1 cellular context compared by ENCODE assay signal in the genomic region with DNA sequence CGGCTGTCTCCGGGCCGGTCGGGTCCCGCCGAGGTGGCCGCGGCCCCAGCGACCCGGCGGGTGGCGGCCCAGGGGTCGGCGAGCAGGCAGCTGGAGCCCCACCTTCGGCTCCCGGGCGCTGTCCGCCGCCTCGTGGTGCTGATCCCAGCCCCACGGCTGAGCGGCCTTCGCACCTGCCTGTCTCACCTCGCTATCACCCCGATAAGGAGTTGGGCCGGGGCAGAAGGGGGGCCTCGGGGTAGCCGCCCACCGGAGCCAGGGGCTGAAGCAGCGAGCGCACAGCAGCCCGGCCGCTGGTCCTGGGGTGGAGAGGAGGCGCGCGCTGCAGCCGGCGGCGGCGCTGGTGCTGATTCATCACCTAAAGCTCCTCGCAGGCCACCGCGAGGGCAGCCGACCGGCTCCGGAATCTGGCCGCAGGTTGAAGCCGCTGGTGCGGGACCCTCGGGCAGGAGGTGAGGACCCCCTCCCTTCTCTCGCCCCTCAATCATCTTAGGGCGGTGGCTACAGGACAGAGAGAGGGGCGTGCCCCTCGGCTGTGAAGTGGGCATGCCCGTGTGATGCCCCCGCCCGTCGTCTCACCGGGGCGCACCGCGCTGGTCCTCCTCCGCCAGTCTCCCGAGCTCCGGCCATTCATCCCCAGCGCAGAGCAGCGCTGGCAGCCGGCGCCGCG.
TF ChIP-seq lines count a peak whose summit lies in the region.

No MANE protein-coding gene starts in this region.

TF ChIP-seq in HepG2, 621 proteins besides CTCF, POLR2A, EP300 and RAD21 (continued from another document and continues in another):
- TF ChIP-seq SP140L (CRISPR knock-in tag; IDR thresholded peaks at IDR 0.05; ENCODE audit: borderline replicate concordance) (0 out of 2 replicates have a peak, but pooled peaks have one; percentile 78), SRSF9 (IDR thresholded peaks at IDR 0.05; ENCODE audit: borderline replicate concordance, insufficient read depth, low read depth, low read length, poor library complexity, severe bottlenecking) (no peak), ZNF382 (CRISPR knock-in tag; IDR thresholded peaks at IDR 0.05; ENCODE audit: borderline replicate concordance) (no peak), SATB2 (CRISPR knock-in tag; IDR thresholded peaks at IDR 0.05) (peak; percentile 86), ZNF232 (CRISPR knock-in tag; IDR thresholded peaks at IDR 0.05; ENCODE audit: borderline replicate concordance) (peak; percentile 92; the same call in 1 of the 2 replicates), ZNF790 (CRISPR knock-in tag; IDR thresholded peaks at IDR 0.05; ENCODE audit: borderline replicate concordance) (peak; percentile 93; the same call in 1 of the 2 replicates), HOXD1 (CRISPR knock-in tag; IDR thresholded peaks at IDR 0.05) (0 out of 2 replicates have a peak, but pooled peaks have one; percentile 62), NAIF1 (CRISPR knock-in tag; IDR thresholded peaks at IDR 0.05; ENCODE audit: borderline replicate concordance) (no peak; the same call in 1 of the 2 replicates), RFXANK (CRISPR knock-in tag; IDR thresholded peaks at IDR 0.05) (0 out of 2 replicates have a peak, but pooled peaks have one; percentile 77), MIXL1 (CRISPR knock-in tag; IDR thresholded peaks at IDR 0.05) (0 out of 2 replicates have a peak, but pooled peaks have one; percentile 17), EZH2 (conservative IDR thresholded peaks at IDR 0.05; ENCODE audit: low read depth, low read length) (no peak), GLMP (CRISPR knock-in tag; IDR thresholded peaks at IDR 0.05; ENCODE audit: borderline replicate concordance) (no peak), HNRNPL (IDR thresholded peaks at IDR 0.05; ENCODE audit: low read depth, low read length) (no peak), ZNF251 (CRISPR knock-in tag; IDR thresholded peaks at IDR 0.05) (no peak), ZNF34 (CRISPR knock-in tag; IDR thresholded peaks at IDR 0.05; ENCODE audit: borderline replicate concordance) (0 out of 2 replicates have a peak, but pooled peaks have one; percentile 20), MAFF (IDR thresholded peaks at IDR 0.05; ENCODE audit: low read depth, low read length) (peak; percentile 0; the same call in 1 of the 2 replicates), ZNF138 (CRISPR knock-in tag; IDR thresholded peaks at IDR 0.05; ENCODE audit: low read depth) (peak; percentile 91), ZNF552 (CRISPR knock-in tag; IDR thresholded peaks at IDR 0.05; ENCODE audit: borderline replicate concordance) (peak; percentile 87; the same call in 1 of the 2 replicates), SALL1 (CRISPR knock-in tag; IDR thresholded peaks at IDR 0.05) (peak; percentile 95), ASH2L (IDR thresholded peaks at IDR 0.05; ENCODE audit: insufficient read length, low read depth, low read length) (no peak), GRHL1 (CRISPR knock-in tag; conservative IDR thresholded peaks at IDR 0.05) (no peak), ZSCAN12 (CRISPR knock-in tag; IDR thresholded peaks at IDR 0.05) (peak; percentile 89), GTF2F1 (IDR thresholded peaks at IDR 0.05; ENCODE audit: low read length) (no peak), SSRP1 (CRISPR knock-in tag; IDR thresholded peaks at IDR 0.05) (no peak), MAF1 (CRISPR knock-in tag; IDR thresholded peaks at IDR 0.05; ENCODE audit: borderline replicate concordance) (0 out of 2 replicates have a peak, but pooled peaks have one; percentile 63), ZNF816 (CRISPR knock-in tag; IDR thresholded peaks at IDR 0.05; ENCODE audit: borderline replicate concordance) (no peak), ZNF180 (CRISPR knock-in tag; IDR thresholded peaks at IDR 0.05; ENCODE audit: borderline replicate concordance, low read depth) (no peak), KDM3A (CRISPR knock-in tag; IDR thresholded peaks at IDR 0.05; ENCODE audit: low read depth) (no peak), ZNF30 (CRISPR knock-in tag; IDR thresholded peaks at IDR 0.05) (peak; percentile 81; the same call in 1 of the 2 replicates), ZNF644 (CRISPR knock-in tag; IDR thresholded peaks at IDR 0.05; ENCODE audit: low read depth) (no peak), ZNF451 (CRISPR knock-in tag; IDR thresholded peaks at IDR 0.05) (peak; percentile 56; the same call in 1 of the 2 replicates), ZNF713 (CRISPR knock-in tag; IDR thresholded peaks at IDR 0.05) (no peak), KLF11 (CRISPR knock-in tag; IDR thresholded peaks at IDR 0.05) (0 out of 2 replicates have a peak, but pooled peaks have one; percentile 62), SMC3 (IDR thresholded peaks at IDR 0.05; ENCODE audit: low read length) (no peak), ZNF724P (CRISPR knock-in tag; IDR thresholded peaks at IDR 0.05; ENCODE audit: borderline replicate concordance) (peak; percentile 62; the same call in 1 of the 2 replicates), XBP1 (CRISPR knock-in tag; IDR thresholded peaks at IDR 0.05) (peak; percentile 68; the same call in 1 of the 2 replicates), ZNF224 (CRISPR knock-in tag; IDR thresholded peaks at IDR 0.05) (no peak), ZSCAN25 (CRISPR knock-in tag; IDR thresholded peaks at IDR 0.05) (peak; percentile 65; the same call in 1 of the 2 replicates), SP5 (CRISPR knock-in tag; IDR thresholded peaks at IDR 0.05; ENCODE audit: borderline replicate concordance, low read depth) (no peak), ZNF574 (CRISPR knock-in tag; IDR thresholded peaks at IDR 0.05) (peak; percentile 79)
- TF ChIP-seq, protein P1, sequence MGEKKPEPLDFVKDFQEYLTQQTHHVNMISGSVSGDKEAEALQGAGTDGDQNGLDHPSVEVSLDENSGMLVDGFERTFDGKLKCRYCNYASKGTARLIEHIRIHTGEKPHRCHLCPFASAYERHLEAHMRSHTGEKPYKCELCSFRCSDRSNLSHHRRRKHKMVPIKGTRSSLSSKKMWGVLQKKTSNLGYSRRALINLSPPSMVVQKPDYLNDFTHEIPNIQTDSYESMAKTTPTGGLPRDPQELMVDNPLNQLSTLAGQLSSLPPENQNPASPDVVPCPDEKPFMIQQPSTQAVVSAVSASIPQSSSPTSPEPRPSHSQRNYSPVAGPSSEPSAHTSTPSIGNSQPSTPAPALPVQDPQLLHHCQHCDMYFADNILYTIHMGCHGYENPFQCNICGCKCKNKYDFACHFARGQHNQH (CRISPR knock-in tag; IDR thresholded peaks at IDR 0.05) = peak; percentile 75; the same call in 1 of the 2 replicates
- TF ChIP-seq, protein P2, sequence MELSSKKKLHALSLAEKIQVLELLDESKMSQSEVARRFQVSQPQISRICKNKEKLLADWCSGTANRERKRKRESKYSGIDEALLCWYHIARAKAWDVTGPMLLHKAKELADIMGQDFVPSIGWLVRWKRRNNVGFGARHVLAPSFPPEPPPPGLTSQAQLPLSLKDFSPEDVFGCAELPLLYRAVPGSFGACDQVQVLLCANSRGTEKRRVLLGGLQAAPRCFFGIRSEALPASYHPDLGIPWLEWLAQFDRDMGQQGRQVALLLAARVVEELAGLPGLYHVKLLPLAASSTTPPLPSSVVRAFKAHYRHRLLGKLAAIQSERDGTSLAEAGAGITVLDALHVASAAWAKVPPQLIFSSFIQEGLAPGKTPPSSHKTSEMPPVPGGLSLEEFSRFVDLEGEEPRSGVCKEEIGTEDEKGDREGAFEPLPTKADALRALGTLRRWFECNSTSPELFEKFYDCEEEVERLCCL (CRISPR knock-in tag; IDR thresholded peaks at IDR 0.05; ENCODE audit: borderline replicate concordance) = 0 out of 2 replicates have a peak, but pooled peaks have one; percentile 46
- TF ChIP-seq, protein P3, sequence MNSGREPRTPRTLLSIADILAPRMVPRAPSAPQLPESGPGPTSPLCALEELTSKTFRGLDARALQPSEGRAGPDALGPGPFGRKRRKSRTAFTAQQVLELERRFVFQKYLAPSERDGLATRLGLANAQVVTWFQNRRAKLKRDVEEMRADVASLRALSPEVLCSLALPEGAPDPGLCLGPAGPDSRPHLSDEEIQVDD (CRISPR knock-in tag; IDR thresholded peaks at IDR 0.05; ENCODE audit: borderline replicate concordance) = no peak
- TF ChIP-seq, protein P4, sequence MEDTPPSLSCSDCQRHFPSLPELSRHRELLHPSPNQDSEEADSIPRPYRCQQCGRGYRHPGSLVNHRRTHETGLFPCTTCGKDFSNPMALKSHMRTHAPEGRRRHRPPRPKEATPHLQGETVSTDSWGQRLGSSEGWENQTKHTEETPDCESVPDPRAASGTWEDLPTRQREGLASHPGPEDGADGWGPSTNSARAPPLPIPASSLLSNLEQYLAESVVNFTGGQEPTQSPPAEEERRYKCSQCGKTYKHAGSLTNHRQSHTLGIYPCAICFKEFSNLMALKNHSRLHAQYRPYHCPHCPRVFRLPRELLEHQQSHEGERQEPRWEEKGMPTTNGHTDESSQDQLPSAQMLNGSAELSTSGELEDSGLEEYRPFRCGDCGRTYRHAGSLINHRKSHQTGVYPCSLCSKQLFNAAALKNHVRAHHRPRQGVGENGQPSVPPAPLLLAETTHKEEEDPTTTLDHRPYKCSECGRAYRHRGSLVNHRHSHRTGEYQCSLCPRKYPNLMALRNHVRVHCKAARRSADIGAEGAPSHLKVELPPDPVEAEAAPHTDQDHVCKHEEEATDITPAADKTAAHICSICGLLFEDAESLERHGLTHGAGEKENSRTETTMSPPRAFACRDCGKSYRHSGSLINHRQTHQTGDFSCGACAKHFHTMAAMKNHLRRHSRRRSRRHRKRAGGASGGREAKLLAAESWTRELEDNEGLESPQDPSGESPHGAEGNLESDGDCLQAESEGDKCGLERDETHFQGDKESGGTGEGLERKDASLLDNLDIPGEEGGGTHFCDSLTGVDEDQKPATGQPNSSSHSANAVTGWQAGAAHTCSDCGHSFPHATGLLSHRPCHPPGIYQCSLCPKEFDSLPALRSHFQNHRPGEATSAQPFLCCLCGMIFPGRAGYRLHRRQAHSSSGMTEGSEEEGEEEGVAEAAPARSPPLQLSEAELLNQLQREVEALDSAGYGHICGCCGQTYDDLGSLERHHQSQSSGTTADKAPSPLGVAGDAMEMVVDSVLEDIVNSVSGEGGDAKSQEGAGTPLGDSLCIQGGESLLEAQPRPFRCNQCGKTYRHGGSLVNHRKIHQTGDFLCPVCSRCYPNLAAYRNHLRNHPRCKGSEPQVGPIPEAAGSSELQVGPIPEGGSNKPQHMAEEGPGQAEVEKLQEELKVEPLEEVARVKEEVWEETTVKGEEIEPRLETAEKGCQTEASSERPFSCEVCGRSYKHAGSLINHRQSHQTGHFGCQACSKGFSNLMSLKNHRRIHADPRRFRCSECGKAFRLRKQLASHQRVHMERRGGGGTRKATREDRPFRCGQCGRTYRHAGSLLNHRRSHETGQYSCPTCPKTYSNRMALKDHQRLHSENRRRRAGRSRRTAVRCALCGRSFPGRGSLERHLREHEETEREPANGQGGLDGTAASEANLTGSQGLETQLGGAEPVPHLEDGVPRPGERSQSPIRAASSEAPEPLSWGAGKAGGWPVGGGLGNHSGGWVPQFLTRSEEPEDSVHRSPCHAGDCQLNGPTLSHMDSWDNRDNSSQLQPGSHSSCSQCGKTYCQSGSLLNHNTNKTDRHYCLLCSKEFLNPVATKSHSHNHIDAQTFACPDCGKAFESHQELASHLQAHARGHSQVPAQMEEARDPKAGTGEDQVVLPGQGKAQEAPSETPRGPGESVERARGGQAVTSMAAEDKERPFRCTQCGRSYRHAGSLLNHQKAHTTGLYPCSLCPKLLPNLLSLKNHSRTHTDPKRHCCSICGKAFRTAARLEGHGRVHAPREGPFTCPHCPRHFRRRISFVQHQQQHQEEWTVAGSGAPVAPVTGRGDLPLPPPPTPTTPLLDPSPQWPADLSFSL (CRISPR knock-in tag; IDR thresholded peaks at IDR 0.05) = no peak
- TF ChIP-seq, protein P5, sequence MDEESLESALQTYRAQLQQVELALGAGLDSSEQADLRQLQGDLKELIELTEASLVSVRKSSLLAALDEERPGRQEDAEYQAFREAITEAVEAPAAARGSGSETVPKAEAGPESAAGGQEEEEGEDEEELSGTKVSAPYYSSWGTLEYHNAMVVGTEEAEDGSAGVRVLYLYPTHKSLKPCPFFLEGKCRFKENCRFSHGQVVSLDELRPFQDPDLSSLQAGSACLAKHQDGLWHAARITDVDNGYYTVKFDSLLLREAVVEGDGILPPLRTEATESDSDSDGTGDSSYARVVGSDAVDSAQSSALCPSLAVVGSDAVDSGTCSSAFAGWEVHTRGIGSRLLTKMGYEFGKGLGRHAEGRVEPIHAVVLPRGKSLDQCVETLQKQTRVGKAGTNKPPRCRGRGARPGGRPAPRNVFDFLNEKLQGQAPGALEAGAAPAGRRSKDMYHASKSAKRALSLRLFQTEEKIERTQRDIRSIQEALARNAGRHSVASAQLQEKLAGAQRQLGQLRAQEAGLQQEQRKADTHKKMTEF (CRISPR knock-in tag; IDR thresholded peaks at IDR 0.05) = peak; percentile 74; the same call in 1 of the 2 replicates
